ENCODE assay signal across 10 cellular contexts in genomic region chr1:40712997-40713396, GRCh38. TPM values are rescaled to one million over a fixed set of nuclear protein-coding genes. Genes with fewer than 3 reads are reported as not detected.
DNase-seq lines count a peak whose midpoint lies in the region; ATAC-seq and TF ChIP-seq lines count a peak whose summit lies in the region.
"Had no signal": no experiment of that assay in that cellular context is flagged by ENCODE, and none has a peak within 500 bp of the region (broad histone marks: within the 10 kb centered on the region; RNA-seq: fewer than 3 reads in every experiment).

No MANE protein-coding gene starts in this region.

- H3K9me3 ChIP-seq in heart left ventricle (no peaks in the 10 kb centered on the region), T-helper 17 cell (ENCODE audit: control insufficient read depth, low read length, poor library complexity, severe bottlenecking) (no peaks in the 10 kb centered on the region), upper lobe of left lung (no peaks in the 10 kb centered on the region)

- H3K4me3 ChIP-seq in heart left ventricle (peak overlapping the region in 6 of 12 donors; percentile 6 to 73 (median 62)), upper lobe of left lung (no peak overlapping the region)

- TF ChIP-seq CTCF in heart left ventricle (IDR thresholded peaks at IDR 0.05) (no peak), upper lobe of left lung (IDR thresholded peaks at IDR 0.05) (no peak)

- peak in 2 of 5 donors; percentile 33 to 47 for DNase-seq in heart left ventricle
- DNase-seq in Right ventricle myocardium superior = no peak
- DNase-seq in T-helper 17 cell = no peak
- peak; percentile 21 for DNase-seq in hepatic stellate cell (ENCODE audit: low spot score)
- DNase-seq in upper lobe of left lung = no peak
- no peak for DNase-seq in left colon
- DNase-seq: C1 segment of cervical spinal cord, SHP77 had no signal

- no peaks in the 10 kb centered on the region for H3K27me3 Mint-ChIP-seq in T-helper 17 cell

- intact Hi-C loops in heart left ventricle (cut with DNase I) (loop anchor here in 1 of 10 donors (5.0 kb wide), 1 partner anchor 89 kb away; no protein-coding TSS in a partner anchor), Right ventricle myocardium superior (cut with DNase I) (no loop called here), left colon (cut with DNase I, micrococcal nuclease) (no loop called here)

- no peak overlapping the region for H3K4me3 Mint-ChIP-seq in T-helper 17 cell

- H3K27ac Mint-ChIP-seq in T-helper 17 cell = peak overlapping the region; percentile 77

- TF ChIP-seq POLR2A in heart left ventricle (IDR thresholded peaks at IDR 0.05) (no peak), upper lobe of left lung (IDR thresholded peaks at IDR 0.05) (no peak)

- TF ChIP-seq EP300 in upper lobe of left lung (IDR thresholded peaks at IDR 0.05) = peak in 2 of 4 donors; percentile 32 to 47

- peaks cover 0 to 18% (median 0%) of the 10 kb centered on the region in 9 donors for H3K36me3 ChIP-seq in heart left ventricle
- no peaks in the 10 kb centered on the region for H3K36me3 ChIP-seq in upper lobe of left lung

- H3K36me3 Mint-ChIP-seq in T-helper 17 cell (ENCODE audit: low read depth) = peaks cover 3% of the 10 kb centered on the region

- peaks cover 46% of the 10 kb centered on the region for H3K4me1 Mint-ChIP-seq in T-helper 17 cell

- peaks cover 8 to 91% (median 65%) of the 10 kb centered on the region in 12 donors for H3K4me1 ChIP-seq in heart left ventricle
- H3K4me1 ChIP-seq in upper lobe of left lung = peaks cover 61 to 82% (median 72%) of the 10 kb centered on the region in 4 donors

- peak overlapping the region in 11 of 12 donors; percentile 75 to 91 (median 87) for H3K27ac ChIP-seq in heart left ventricle
- peak overlapping the region; percentile 63 to 88 (median 78) for H3K27ac ChIP-seq in upper lobe of left lung

- ATAC-seq in heart left ventricle (peak in 2 of 4 donors; percentile 4 to 45), Right ventricle myocardium superior (ENCODE audit: poor library complexity) (no peak), T-helper 17 cell (no peak), upper lobe of left lung (ENCODE audit: low FRiP score in 2 of 2) (peak in 1 of 2 donors; percentile 49), left colon (no peak), HG03521 (IDR thresholded peaks at IDR 0.05; ENCODE audit: unreplicated experiment) (no peak), GM21786 (IDR thresholded peaks at IDR 0.05; ENCODE audit: unreplicated experiment) (no peak)

- H3K27me3 ChIP-seq in heart left ventricle (no peaks in the 10 kb centered on the region), upper lobe of left lung (no peaks in the 10 kb centered on the region)

RNA-seq across cellular contexts. Expression of gene NFYC, which starts 21.5 kb away (rescaled TPM):
- total RNA-seq in heart left ventricle = 10 to 100 TPM; 52.6 to 82.8 (median 69.4) TPM
- polyA plus RNA-seq in heart left ventricle = 10 to 100 TPM; 45.2 to 52.8 TPM
- total RNA-seq in Right ventricle myocardium superior = 65.9 TPM
- 10 to 100 TPM; 42.3 to 45.7 TPM for total RNA-seq in T-helper 17 cell
- total RNA-seq in upper lobe of left lung = 10 to 100 TPM; 40.0 to 73.3 (median 50.9) TPM
- 10 to 100 TPM; 62.5 TPM for total RNA-seq in left colon

RNA-seq across cellular contexts. Expression of gene RIMS3, which starts 47.5 kb away (rescaled TPM):
- total RNA-seq in heart left ventricle = 1 to 10 TPM in 5 of 9 donors, under 1 TPM in 4; 0.56 to 3.0 (median 1.1) TPM
- polyA plus RNA-seq in heart left ventricle = under 1 TPM; 0.23 to 0.30 TPM
- 0.81 TPM for total RNA-seq in Right ventricle myocardium superior
- 1 to 10 TPM; 1.7 to 2.1 TPM for total RNA-seq in T-helper 17 cell
- total RNA-seq in upper lobe of left lung = 1 to 10 TPM; 2.7 to 9.9 (median 3.5) TPM
- total RNA-seq in left colon = 10 to 100 TPM in 1 of 2 donors, 1 to 10 TPM in 1; 6.4 to 15.6 TPM
